28 cellular contexts compared by ENCODE assay signal in the genomic region with DNA sequence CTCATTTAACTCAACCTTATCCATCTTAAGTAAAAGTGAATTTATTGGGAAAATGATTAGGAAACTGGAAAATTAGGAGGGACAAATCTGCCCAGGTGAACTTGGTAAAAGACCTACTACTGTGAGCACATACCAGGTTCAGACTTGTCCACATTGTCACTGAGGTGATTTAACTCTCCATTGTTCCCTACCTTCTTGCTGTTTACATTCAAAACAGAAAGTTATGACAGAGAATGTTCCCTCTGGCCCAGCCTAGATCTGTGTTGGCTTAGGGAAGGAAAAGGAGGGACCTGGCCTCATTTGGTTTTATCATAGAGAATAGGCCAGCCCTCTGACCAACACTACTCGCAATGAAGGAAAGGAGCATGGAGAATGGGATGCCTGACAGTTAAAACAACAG.
"Had no signal": no experiment of that assay in that cellular context is flagged by ENCODE, and none has a peak within 500 bp of the region (broad histone marks: within the 10 kb centered on the region; RNA-seq: fewer than 3 reads in every experiment).

No MANE protein-coding gene starts in this region.

- H3K4me1 ChIP-seq: adrenal gland, body of pancreas, gastrocnemius medialis had no signal

- H3K27me3 ChIP-seq: adrenal gland, body of pancreas, dorsolateral prefrontal cortex, gastrocnemius medialis, heart left ventricle had no signal

- H3K4me3 ChIP-seq: adrenal gland, body of pancreas, coronary artery, dorsolateral prefrontal cortex, gastrocnemius medialis, heart left ventricle had no signal

- H3K27ac ChIP-seq: adrenal gland, body of pancreas, coronary artery, dorsolateral prefrontal cortex, gastrocnemius medialis, heart left ventricle had no signal

- H3K36me3 ChIP-seq: adrenal gland, gastrocnemius medialis, heart left ventricle had no signal

- H3K9me3 ChIP-seq: adrenal gland, body of pancreas, gastrocnemius medialis, heart left ventricle had no signal

- DNase-seq: activated CD4-positive, alpha-beta memory T cell treated with anti-CD3 and anti-CD28 coated beads for 36 hours; activated CD4-positive, alpha-beta T cell treated with anti-CD3 and anti-CD28 coated beads for 36 hours; activated CD4-positive, alpha-beta T cell treated with anti-CD3 and anti-CD28 coated beads, Interleukin-2, amount 10 ng/mL, durations not matched to agents 24 days and 14 days; activated CD4-positive, CD25-positive, alpha-beta regulatory T cell; activated CD4-positive, CD25-positive, alpha-beta regulatory T cell treated with anti-CD3 and anti-CD28 coated beads, Interleukin-2, amount 50 U/mL, for 72 hours; activated CD8-positive, alpha-beta memory T cell treated with anti-CD3 and anti-CD28 coated beads, Interleukin-2, amount 10 ng/mL, durations not matched to agents 7 days and 5 days; activated CD8-positive, alpha-beta memory T cell treated with anti-CD3 and anti-CD28 coated beads, Interleukin-2, amount 50 U/mL, for 4 hours; activated CD8-positive, alpha-beta T cell treated with anti-CD3 and anti-CD28 coated beads, Interleukin-2, amount 10 ng/mL, durations not matched to agents 7 days and 5 days; activated effector memory CD4-positive, alpha-beta T cell treated with anti-CD3 and anti-CD28 coated beads, Interleukin-2, amount 50 U/mL, for 16 hours; activated naive CD4-positive, alpha-beta T cell treated with anti-CD3 and anti-CD28 coated beads for 36 hours; activated naive CD8-positive, alpha-beta T cell treated with anti-CD3 and anti-CD28 coated beads for 36 hours; activated naive CD8-positive, alpha-beta T cell treated with anti-CD3 and anti-CD28 coated beads, Interleukin-2, amount 50 U/mL, for 24 hours; activated T-cell treated with anti-CD3 and anti-CD28 coated beads, Interleukin-2, amount 50 U/mL, for 1 hour; activated T-cell treated with anti-CD3 and anti-CD28 coated beads, Interleukin-2, amount 50 U/mL, for 48 hours; adrenal gland; amygdala; aorta; body of pancreas; dorsolateral prefrontal cortex; effector memory CD4-positive, alpha-beta T cell; endodermal cell; foreskin fibroblast; gastrocnemius medialis; glutamatergic neuron; heart left ventricle; hypothalamus; T-helper 2 cell had no signal

- ATAC-seq: activated CD4-positive, alpha-beta T cell treated with anti-CD3 and anti-CD28 coated beads for 36 hours; activated CD8-positive, alpha-beta memory T cell treated with anti-CD3 and anti-CD28 coated beads, Interleukin-2, amount 10 ng/mL, durations not matched to agents 7 days and 5 days; activated CD8-positive, alpha-beta T cell treated with anti-CD3 and anti-CD28 coated beads, Interleukin-2, amount 10 ng/mL, durations not matched to agents 7 days and 5 days; activated naive CD8-positive, alpha-beta T cell treated with anti-CD3 and anti-CD28 coated beads, Interleukin-2, amount 50 U/mL, for 24 hours; body of pancreas; gastrocnemius medialis; heart left ventricle had no signal
